ENCODE assay signal across 8 cellular contexts in the genomic region with DNA sequence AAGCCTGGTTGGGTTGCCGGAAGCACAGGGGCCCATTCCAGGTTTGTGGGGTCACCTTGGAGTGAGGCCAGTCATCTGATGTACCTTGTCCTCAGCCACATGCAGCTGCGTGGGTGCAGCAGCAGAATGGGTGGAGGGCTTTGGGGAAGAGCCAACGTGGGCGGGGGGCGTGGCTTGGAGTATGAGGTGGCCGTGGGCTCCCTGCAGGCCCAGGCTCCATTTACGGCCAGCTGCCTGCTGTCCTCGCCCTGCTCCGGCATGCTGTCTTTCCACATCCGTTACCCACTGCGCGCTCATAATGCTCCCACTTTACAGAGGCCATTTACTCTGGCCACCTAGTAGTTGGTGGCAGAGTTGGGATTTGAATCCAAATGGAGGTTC. TPM values are rescaled to one million over a fixed set of nuclear protein-coding genes. Genes with fewer than 3 reads are reported as not detected.
A peak's percentile ranks its signal among the peaks of the same experiment; 100 is the strongest.
DNase-seq lines count a peak whose midpoint lies in the region; ATAC-seq and TF ChIP-seq lines count a peak whose summit lies in the region.

No MANE protein-coding gene starts in this region.

- no peak overlapping the region for H3K9ac ChIP-seq in IMR-90 (ENCODE audit: low read depth, low read length)

- H4K91ac ChIP-seq in IMR-90 (ENCODE audit: insufficient read depth, low read depth, low read length), result no peak overlapping the region

- no peak overlapping the region for H3K18ac ChIP-seq in IMR-90 (ENCODE audit: low read depth, low read length)

- H3K4me1 Mint-ChIP-seq in activated CD4-positive, alpha-beta T cell treated with anti-CD3 and anti-CD28 coated beads, Interleukin-2, amount 10 ng/mL, durations not matched to agents 24 days and 14 days, result peaks cover 7% of the 10 kb centered on the region

- BruUV-seq in IMR-90 (replicated peaks; lab: Mats Ljungman, UMichigan), result no TSS peak

- CTCF ChIA-PET in IMR-90 (lab: Yijun Ruan, JAX), result interaction anchor here (1.1 to 2.2 kb wide), 8 partner anchors 8 to 365 kb away, joined by 4 to 15 read pairs (median 6); no protein-coding TSS in a partner anchor

- no peak overlapping the region for H2AK5ac ChIP-seq in IMR-90 (ENCODE audit: low read depth, low read length)

- H2BK20ac ChIP-seq in IMR-90 (ENCODE audit: low read depth, low read length), result no peak overlapping the region

- no peak overlapping the region for H3K4me3 ChIP-seq in IMR-90 (ENCODE audit: insufficient read depth, low read depth, low read length)

- H3K36me3 ChIP-seq in IMR-90 (ENCODE audit: control insufficient read depth, insufficient read depth, low read length), result no peaks in the 10 kb centered on the region

- peak; percentile 3 for ATAC-seq in GM18867 (IDR thresholded peaks at IDR 0.05; ENCODE audit: unreplicated experiment)
- peak; percentile 48 for ATAC-seq in IMR-90 (ENCODE audit: low read depth)
- peak; percentile 49 for ATAC-seq in esophagus mucosa
- ATAC-seq in omental fat pad (ENCODE audit: low FRiP score), result peak; percentile 20
- no peak for ATAC-seq in HG03139 (IDR thresholded peaks at IDR 0.05; ENCODE audit: unreplicated experiment)

- peaks cover 5% of the 10 kb centered on the region for H3K4me1 ChIP-seq in IMR-90 (ENCODE audit: control insufficient read depth, insufficient read depth, low read length)

- H3K27ac Mint-ChIP-seq in activated CD4-positive, alpha-beta T cell treated with anti-CD3 and anti-CD28 coated beads, Interleukin-2, amount 10 ng/mL, durations not matched to agents 24 days and 14 days, result no peak overlapping the region

- H3K14ac ChIP-seq in IMR-90 (replicated peaks; ENCODE audit: low read depth, low read length), result no peak overlapping the region

- no peaks in the 10 kb centered on the region for H3K36me3 Mint-ChIP-seq in activated CD4-positive, alpha-beta T cell treated with anti-CD3 and anti-CD28 coated beads, Interleukin-2, amount 10 ng/mL, durations not matched to agents 24 days and 14 days (ENCODE audit: low read depth)

- no peak overlapping the region; the same call in 1 of the 2 replicates for H3K4ac ChIP-seq in IMR-90 (ENCODE audit: low read depth, low read length)

- H3K27me3 ChIP-seq in IMR-90 (ENCODE audit: control insufficient read depth, insufficient read depth, low read length), result peaks cover 15% of the 10 kb centered on the region

- no peak for TF ChIP-seq POLR2A in IMR-90 (IDR thresholded peaks at IDR 0.05; ENCODE audit: low read depth, low read length)

- no peaks in the 10 kb centered on the region for H3K9me1 ChIP-seq in IMR-90 (ENCODE audit: insufficient read depth, low read length)

- peak overlapping the region; percentile 56 for H2AK9ac ChIP-seq in IMR-90 (replicated peaks; ENCODE audit: low read depth, low read length, poor library complexity)

- in situ Hi-C loops in IMR-90 (cut with MboI; ENCODE audit: low sequenced_read_pairs), result loop anchor here (10.0 kb wide), 1 partner anchor 364 kb away; no protein-coding TSS in a partner anchor

- H2BK5ac ChIP-seq in IMR-90 (ENCODE audit: low read depth, low read length, poor library complexity, severe bottlenecking), result no peak overlapping the region

- no peak overlapping the region for H4K5ac ChIP-seq in IMR-90 (ENCODE audit: low read depth, low read length)

- peak overlapping the region; percentile 86 for H2AFZ ChIP-seq in IMR-90 (replicated peaks; ENCODE audit: low read length, poor library complexity)

- H3K9me3 ChIP-seq in IMR-90 (ENCODE audit: control insufficient read depth, insufficient read depth, low read length), result no peaks in the 10 kb centered on the region

- H3K79me1 ChIP-seq in IMR-90 (ENCODE audit: low read depth in 1 of 2, low read length in 2 of 2), result no peaks in the 10 kb centered on the region

- DNase-seq in IMR-90, result peak; percentile 21
- DNase-seq in omental fat pad (ENCODE audit: low spot score), result no peak
- no peak for DNase-seq in 8988T
- DNase-seq in DMS79 treated with DMSO at 0.1 percent for 48 hours (lab: John Stamatoyannopoulos, UW), result no peak
- DNase-seq in activated CD4-positive, alpha-beta T cell treated with anti-CD3 and anti-CD28 coated beads, Interleukin-2, amount 10 ng/mL, durations not matched to agents 24 days and 14 days, result no peak

- intact Hi-C loops in IMR-90 (cut with micrococcal nuclease), result no loop called here
- intact Hi-C loops in activated CD4-positive, alpha-beta T cell treated with anti-CD3 and anti-CD28 coated beads, Interleukin-2, amount 10 ng/mL, durations not matched to agents 24 days and 14 days (cut with micrococcal nuclease), result loop anchor here (5.0 to 10.0 kb wide), 2 partner anchors 124 to 366 kb away; no protein-coding TSS in a partner anchor

- H3K23ac ChIP-seq in IMR-90 (ENCODE audit: low read depth, low read length), result no peak overlapping the region

- no peak for TF ChIP-seq RAD21 in IMR-90 (IDR thresholded peaks at IDR 0.05; ENCODE audit: low read length)

- no peak overlapping the region for H4K8ac ChIP-seq in IMR-90 (ENCODE audit: low read depth in 2 of 2, low read length in 2 of 2)

- H4K20me1 ChIP-seq in IMR-90 (ENCODE audit: insufficient read depth, low read length), result peaks cover 8% of the 10 kb centered on the region; the same call in 1 of the 2 replicates

- no peak overlapping the region for H2BK15ac ChIP-seq in IMR-90 (ENCODE audit: low read depth, low read length)

- POLR2A ChIA-PET in IMR-90 (lab: Charles Lee; ENCODE audit: unreplicated experiment), result no interaction called here

- dilution Hi-C loops in IMR-90 (cut with HindIII; ENCODE audit: low sequenced_read_pairs, unreplicated experiment), result no loop called here

- TF ChIP-seq CTCF in IMR-90 (conservative IDR thresholded peaks at IDR 0.05; ENCODE audit: low read depth, low read length) (no peak), omental fat pad (IDR thresholded peaks at IDR 0.05) (no peak)

- H3K9me3 Mint-ChIP-seq in activated CD4-positive, alpha-beta T cell treated with anti-CD3 and anti-CD28 coated beads, Interleukin-2, amount 10 ng/mL, durations not matched to agents 24 days and 14 days, result no peaks in the 10 kb centered on the region

- no peak overlapping the region for H3K4me3 Mint-ChIP-seq in activated CD4-positive, alpha-beta T cell treated with anti-CD3 and anti-CD28 coated beads, Interleukin-2, amount 10 ng/mL, durations not matched to agents 24 days and 14 days

- no peak overlapping the region for H3K27ac ChIP-seq in IMR-90 (ENCODE audit: insufficient read depth, low read length)

- H3K27me3 Mint-ChIP-seq in activated CD4-positive, alpha-beta T cell treated with anti-CD3 and anti-CD28 coated beads, Interleukin-2, amount 10 ng/mL, durations not matched to agents 24 days and 14 days, result peaks cover 6% of the 10 kb centered on the region

- 0 out of 2 replicates have a peak overlapping the region, but pooled peaks have one; percentile 32 for H2BK120ac ChIP-seq in IMR-90 (ENCODE audit: low read depth, low read length)

- WGBS in IMR-90 (ENCODE audit: extremely low coverage in 2 of 2, insufficient read length in 1 of 2), 2 experiments, result 29% methylated on average over 1 of the region's 12 CpGs; no CpG with 5 or more reads in 1 of the 2 experiments

- peak overlapping the region; percentile 32; the same call in 1 of the 2 replicates for H3K4me2 ChIP-seq in IMR-90 (ENCODE audit: low read depth, low read length)

- no peak overlapping the region for H3K56ac ChIP-seq in IMR-90 (ENCODE audit: extremely low read depth, insufficient read depth, low read length)

TF ChIP-seq in IMR-90, 13 proteins besides CTCF, POLR2A, EP300 and RAD21:
- TF ChIP-seq, protein P1, sequence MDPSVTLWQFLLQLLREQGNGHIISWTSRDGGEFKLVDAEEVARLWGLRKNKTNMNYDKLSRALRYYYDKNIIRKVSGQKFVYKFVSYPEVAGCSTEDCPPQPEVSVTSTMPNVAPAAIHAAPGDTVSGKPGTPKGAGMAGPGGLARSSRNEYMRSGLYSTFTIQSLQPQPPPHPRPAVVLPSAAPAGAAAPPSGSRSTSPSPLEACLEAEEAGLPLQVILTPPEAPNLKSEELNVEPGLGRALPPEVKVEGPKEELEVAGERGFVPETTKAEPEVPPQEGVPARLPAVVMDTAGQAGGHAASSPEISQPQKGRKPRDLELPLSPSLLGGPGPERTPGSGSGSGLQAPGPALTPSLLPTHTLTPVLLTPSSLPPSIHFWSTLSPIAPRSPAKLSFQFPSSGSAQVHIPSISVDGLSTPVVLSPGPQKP (IDR thresholded peaks at IDR 0.05; ENCODE audit: borderline replicate concordance, low read depth, low read length), result no peak
- TF ChIP-seq CEBPB (IDR thresholded peaks at IDR 0.05; ENCODE audit: low read depth, low read length), result no peak
- TF ChIP-seq, protein P2, sequence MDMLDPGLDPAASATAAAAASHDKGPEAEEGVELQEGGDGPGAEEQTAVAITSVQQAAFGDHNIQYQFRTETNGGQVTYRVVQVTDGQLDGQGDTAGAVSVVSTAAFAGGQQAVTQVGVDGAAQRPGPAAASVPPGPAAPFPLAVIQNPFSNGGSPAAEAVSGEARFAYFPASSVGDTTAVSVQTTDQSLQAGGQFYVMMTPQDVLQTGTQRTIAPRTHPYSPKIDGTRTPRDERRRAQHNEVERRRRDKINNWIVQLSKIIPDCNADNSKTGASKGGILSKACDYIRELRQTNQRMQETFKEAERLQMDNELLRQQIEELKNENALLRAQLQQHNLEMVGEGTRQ (IDR thresholded peaks at IDR 0.05; ENCODE audit: low read depth, low read length), result no peak
- TF ChIP-seq BHLHE40 (IDR thresholded peaks at IDR 0.05; ENCODE audit: low read depth, low read length), result no peak
- no peak for TF ChIP-seq MXI1 (IDR thresholded peaks at IDR 0.05; ENCODE audit: borderline replicate concordance, low read depth, low read length)
- TF ChIP-seq SMC3 (IDR thresholded peaks at IDR 0.05; ENCODE audit: low read depth, low read length), result no peak
- TF ChIP-seq RCOR1 (IDR thresholded peaks at IDR 0.05; ENCODE audit: insufficient replicate concordance, low read length), result no peak
- no peak for TF ChIP-seq FOS (IDR thresholded peaks at IDR 0.05; ENCODE audit: low read depth, low read length)
- no peak for TF ChIP-seq CHD1 (IDR thresholded peaks at IDR 0.05; ENCODE audit: low read depth, low read length)
- TF ChIP-seq MAZ (IDR thresholded peaks at IDR 0.05; ENCODE audit: borderline replicate concordance, low read depth, low read length), result no peak
- no peak for TF ChIP-seq RFX5 (IDR thresholded peaks at IDR 0.05; ENCODE audit: low read depth, low read length)
- TF ChIP-seq MAFK (IDR thresholded peaks at IDR 0.05; ENCODE audit: low read depth, low read length), result no peak
- no peak for TF ChIP-seq NFE2L2 (IDR thresholded peaks at IDR 0.05; ENCODE audit: low read depth, low read length)

RNA-seq across cellular contexts. Expression of gene TINAGL1, which starts 27.8 kb away (rescaled TPM):
- total RNA-seq in IMR-90 (2012; rRNA removed), result 0.54 and 0.56 TPM in 2 replicates
- polyA plus RNA-seq in IMR-90 (2012; rRNA removed), result 1.4 and 1.5 TPM in 2 replicates
- polyA plus RNA-seq in IMR-90 (2012; cell fraction: cytosol; rRNA removed), result 0.76 and 2.1 TPM in 2 replicates
- 1.7 and 2.8 TPM in 2 replicates for polyA plus RNA-seq in IMR-90 (2012; cell fraction: nucleus; rRNA removed; ENCODE audit: low replicate concordance)
- 15.9 TPM for total RNA-seq in esophagus mucosa
- 100 to 1,000 TPM in 3 of 4 donors, 10 to 100 TPM in 1; 89.7 to 661 (median 197) TPM for total RNA-seq in omental fat pad
- total RNA-seq in activated CD4-positive, alpha-beta T cell treated with anti-CD3 and anti-CD28 coated beads, Interleukin-2, amount 10 ng/mL, durations not matched to agents 24 days and 14 days, result not detected in 2 replicates

Comparison
In these comparisons a context has a peak if more than half of its experiments do, and no peak if none do; other contexts are left out.
1. RNA of gene TINAGL1, which starts 27.8 kb away (total RNA-seq): 89.7 to 661 TPM in omental fat pad and 15.9 TPM in esophagus mucosa (single experiment); 0.54 to 0.56 TPM in IMR-90 and not detected in activated CD4-positive, alpha-beta T cell treated with anti-CD3 and anti-CD28 coated beads, Interleukin-2, amount 10 ng/mL, durations not matched to agents 24 days and 14 days; every median in the first group is over 10 times any median in the second.